In the genomic region with DNA sequence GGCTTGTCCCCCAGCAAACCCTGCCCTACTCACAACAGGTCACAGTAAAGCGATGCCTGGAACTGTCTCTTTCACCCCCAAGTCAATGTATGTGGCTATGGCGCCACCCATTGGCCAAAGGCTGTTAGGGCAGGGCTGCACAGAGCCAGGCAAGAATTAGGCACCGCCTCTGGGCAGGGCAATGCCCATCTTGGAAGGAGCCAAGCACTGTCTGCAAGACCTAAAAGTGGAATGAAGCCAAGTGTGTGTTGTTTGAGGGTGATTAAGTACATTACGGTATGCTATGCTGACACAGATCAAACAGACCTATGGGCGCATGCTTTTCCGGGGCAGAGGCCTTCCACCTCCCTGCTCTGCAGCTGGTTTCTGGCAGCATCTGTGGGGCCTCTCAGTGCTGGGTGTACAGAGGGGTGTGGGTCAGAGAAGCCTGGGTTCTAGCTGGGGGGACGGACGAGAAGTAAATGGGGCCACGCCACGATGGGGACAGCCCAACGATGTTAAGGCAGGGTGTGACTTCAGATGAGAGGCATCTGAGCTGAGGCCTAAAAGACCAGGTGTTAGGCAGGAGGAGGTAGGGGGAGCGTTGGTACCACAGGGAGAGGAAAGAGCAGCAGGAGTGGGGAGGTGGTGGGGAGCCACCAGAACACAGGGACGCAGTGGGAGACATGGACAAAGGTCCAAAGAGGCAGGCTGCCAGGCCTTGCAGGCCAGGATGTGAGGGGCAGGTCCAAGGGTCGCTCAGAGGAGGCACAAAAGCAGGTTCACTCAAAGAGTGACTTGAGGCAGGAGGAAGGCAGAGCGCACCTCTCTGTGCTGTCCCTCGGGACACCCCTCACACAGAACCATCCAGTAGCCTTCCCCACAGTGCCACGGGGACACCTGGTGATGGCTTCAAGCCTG, we compare ENCODE assay signal across 8 cellular contexts. TPM values are rescaled to one million over a fixed set of nuclear protein-coding genes. Genes with fewer than 3 reads are reported as not detected.
DNase-seq lines count a peak whose midpoint lies in the region; ATAC-seq and TF ChIP-seq lines count a peak whose summit lies in the region.

No MANE protein-coding gene starts in this region.

- in situ Hi-C loops in GM13976 (cut with MboI; ENCODE audit: low sequenced_read_pairs, unreplicated experiment) = loop anchor here (10.0 kb wide), 1 partner anchor 61 kb away; no protein-coding TSS in a partner anchor

- peaks cover 10% of the 10 kb centered on the region for H3K4me1 ChIP-seq in lower lobe of right lung

- intact Hi-C loops in lower lobe of right lung (cut with DNase I) = loop anchor here (10.0 kb wide), 1 partner anchor 89 kb away; no protein-coding TSS in a partner anchor

- peak; percentile 81 to 89 for ATAC-seq in lower lobe of right lung
- ATAC-seq in stimulated activated effector memory CD8-positive, alpha-beta T cell treated with anti-CD3 and anti-CD28 coated beads, Interleukin-12 subunit alpha, Interleukin-12 subunit beta, amount 100 ng/mL, for 72 hours = peak; percentile 65
- ATAC-seq in GM21367 (IDR thresholded peaks at IDR 0.05; ENCODE audit: unreplicated experiment) = no peak

- H3K4me1 Mint-ChIP-seq in stimulated activated effector memory CD8-positive, alpha-beta T cell treated with anti-CD3 and anti-CD28 coated beads, Interleukin-12 subunit alpha, Interleukin-12 subunit beta, amount 100 ng/mL, for 72 hours = peaks cover 27% of the 10 kb centered on the region

- no peak overlapping the region for H3K4me3 Mint-ChIP-seq in stimulated activated effector memory CD8-positive, alpha-beta T cell treated with anti-CD3 and anti-CD28 coated beads, Interleukin-12 subunit alpha, Interleukin-12 subunit beta, amount 100 ng/mL, for 72 hours

- H3K36me3 ChIP-seq in lower lobe of right lung = peaks cover under 1% of the 10 kb centered on the region

- H3K4me3 ChIP-seq in lower lobe of right lung = no peak overlapping the region

- peak; percentile 98 for TF ChIP-seq CTCF in GM13976 (IDR thresholded peaks at IDR 0.05; ENCODE audit: borderline replicate concordance, control extremely low read depth, extremely low read depth, insufficient read depth, missing control alignments)
- peak; percentile 86 for TF ChIP-seq CTCF in lower lobe of right lung (IDR thresholded peaks at IDR 0.05)

- H3K36me3 Mint-ChIP-seq in stimulated activated effector memory CD8-positive, alpha-beta T cell treated with anti-CD3 and anti-CD28 coated beads, Interleukin-12 subunit alpha, Interleukin-12 subunit beta, amount 100 ng/mL, for 72 hours = no peaks in the 10 kb centered on the region

- DNase-seq in AG08395 (ENCODE audit: low spot score) (peak; percentile 90), GM13976 (ENCODE audit: low spot score) (peak; percentile 88), NCI-H2171 (lab: John Stamatoyannopoulos, UW) (peak; percentile 71), dedifferentiated amniotic fluid mesenchymal stem cell (ENCODE audit: extremely low spot score) (peak; percentile 60), lower lobe of right lung (peak; percentile 75)
- DNase-seq in activated CD4-positive, alpha-beta T cell treated with anti-CD3 and anti-CD28 coated beads for 48 hours = peak; percentile 79
- DNase-seq in stimulated activated effector memory CD8-positive, alpha-beta T cell treated with anti-CD3 and anti-CD28 coated beads, Interleukin-12 subunit alpha, Interleukin-12 subunit beta, amount 100 ng/mL, for 72 hours (ENCODE audit: low spot score in 2 of 2) = peak; percentile 53 to 80

- peak overlapping the region; percentile 67 for H3K27ac Mint-ChIP-seq in stimulated activated effector memory CD8-positive, alpha-beta T cell treated with anti-CD3 and anti-CD28 coated beads, Interleukin-12 subunit alpha, Interleukin-12 subunit beta, amount 100 ng/mL, for 72 hours

- no peaks in the 10 kb centered on the region for H3K27me3 ChIP-seq in lower lobe of right lung (ENCODE audit: low read depth)

- H3K9me3 Mint-ChIP-seq in stimulated activated effector memory CD8-positive, alpha-beta T cell treated with anti-CD3 and anti-CD28 coated beads, Interleukin-12 subunit alpha, Interleukin-12 subunit beta, amount 100 ng/mL, for 72 hours = no peaks in the 10 kb centered on the region

- H3K9me3 ChIP-seq in lower lobe of right lung = no peaks in the 10 kb centered on the region

- H3K27ac ChIP-seq in lower lobe of right lung = no peak overlapping the region

RNA-seq across cellular contexts. Expression of gene ACOT7, which starts 49.8 kb away (rescaled TPM):
- total RNA-seq in lower lobe of right lung = 28.5 TPM
